ENCODE assay signal across 1 cellular context in genomic region chr17:1686086-1686485, GRCh38.
TF ChIP-seq lines count a peak whose summit lies in the region.

No MANE protein-coding gene starts in this region.

TF ChIP-seq in WTC11, 78 proteins besides CTCF, POLR2A, EP300 and RAD21 (continued from another document):
- TF ChIP-seq CDX4 (CRISPR knock-in tag; IDR thresholded peaks at IDR 0.05; ENCODE audit: borderline replicate concordance), result no peak
- no peak for TF ChIP-seq HMGXB4 (CRISPR knock-in tag; IDR thresholded peaks at IDR 0.05)
- TF ChIP-seq NR2C2 (CRISPR knock-in tag; IDR thresholded peaks at IDR 0.05), result no peak
- no peak for TF ChIP-seq FOXP4 (CRISPR knock-in tag; IDR thresholded peaks at IDR 0.05)
- TF ChIP-seq AR (CRISPR knock-in tag; IDR thresholded peaks at IDR 0.05), result no peak
- TF ChIP-seq ZSCAN18 (CRISPR knock-in tag; IDR thresholded peaks at IDR 0.05), result no peak
- TF ChIP-seq ZNF532 (CRISPR knock-in tag; IDR thresholded peaks at IDR 0.05; ENCODE audit: borderline replicate concordance), result no peak
- TF ChIP-seq ARID4B (CRISPR knock-in tag; IDR thresholded peaks at IDR 0.05; ENCODE audit: borderline replicate concordance), result no peak
- no peak for TF ChIP-seq ZNF396 (CRISPR knock-in tag; IDR thresholded peaks at IDR 0.05; ENCODE audit: borderline replicate concordance)
- no peak for TF ChIP-seq NFATC4 (CRISPR knock-in tag; IDR thresholded peaks at IDR 0.05)
- no peak for TF ChIP-seq CREM (CRISPR knock-in tag; IDR thresholded peaks at IDR 0.05)
- TF ChIP-seq RORB (CRISPR knock-in tag; IDR thresholded peaks at IDR 0.05), result no peak
- TF ChIP-seq USF1 (CRISPR knock-in tag; IDR thresholded peaks at IDR 0.05), result no peak
- TF ChIP-seq FOXP1 (CRISPR knock-in tag; IDR thresholded peaks at IDR 0.05; ENCODE audit: borderline replicate concordance), result no peak
